1 cellular context compared by ENCODE assay signal in the genomic region with DNA sequence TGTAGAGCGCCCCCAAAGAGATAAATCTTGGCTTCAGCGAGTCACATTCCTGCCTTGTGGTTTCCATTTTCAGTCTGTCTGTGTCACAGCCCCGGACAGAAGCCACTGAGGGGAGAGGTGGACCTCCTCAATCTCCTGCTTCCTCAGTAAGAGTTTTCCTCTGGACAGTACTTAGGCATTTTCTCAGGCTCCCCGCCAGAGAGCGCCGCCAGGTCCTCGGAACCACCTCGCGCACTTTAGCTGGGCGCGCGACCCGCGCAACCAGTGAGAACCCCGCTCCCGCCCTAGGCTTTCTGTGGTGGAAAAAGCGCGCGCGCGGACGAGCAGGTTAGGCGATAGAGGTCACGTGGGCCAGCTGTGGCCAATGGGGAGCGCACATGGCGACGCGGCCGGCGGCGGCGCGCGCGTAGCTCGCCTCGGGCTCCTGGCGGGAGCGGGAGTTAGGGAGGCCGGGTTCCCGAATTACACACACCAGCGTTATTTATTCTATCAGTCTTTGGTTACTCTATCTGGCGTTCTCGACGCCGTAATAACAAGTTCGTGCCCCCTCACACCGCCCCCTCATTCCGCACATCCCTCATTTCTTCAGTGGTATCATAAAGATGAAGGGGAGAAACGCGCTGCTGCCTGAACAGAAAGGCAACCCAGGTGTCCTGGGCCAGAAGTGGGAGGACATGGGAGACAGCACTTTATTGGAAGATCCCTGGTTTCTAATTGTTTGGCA.
A peak's percentile ranks its signal among the peaks of the same experiment; 100 is the strongest.
TF ChIP-seq lines count a peak whose summit lies in the region.

No MANE protein-coding gene starts in this region.

TF ChIP-seq in K562, 482 proteins besides CTCF, POLR2A, EP300 and RAD21 (continued from another document and continues in another):
- peak; percentile 89 for TF ChIP-seq SUPT5H (IDR thresholded peaks at IDR 0.05)
- TF ChIP-seq TBP (optimal IDR thresholded peaks at IDR 0.05; ENCODE audit: low read depth, low read length): peak; percentile 36
- no peak for TF ChIP-seq PCBP2 (IDR thresholded peaks at IDR 0.05; ENCODE audit: low read depth, low read length, poor library complexity, severe bottlenecking)
- no peak for TF ChIP-seq ZBTB26 (CRISPR knock-in tag; IDR thresholded peaks at IDR 0.05)
- TF ChIP-seq ZNF253 (CRISPR knock-in tag; conservative IDR thresholded peaks at IDR 0.05): no peak
- TF ChIP-seq ARID4B (CRISPR knock-in tag; IDR thresholded peaks at IDR 0.05): peak; percentile 82
- no peak for TF ChIP-seq HMG20A (CRISPR knock-in tag; conservative IDR thresholded peaks at IDR 0.05)
- TF ChIP-seq TOE1 (IDR thresholded peaks at IDR 0.05; ENCODE audit: borderline replicate concordance): peak; percentile 98
- peak; percentile 17; the same call in 1 of the 2 replicates for TF ChIP-seq TOE1 (CRISPR knock-in tag; IDR thresholded peaks at IDR 0.05; ENCODE audit: borderline replicate concordance, low read depth)
- 0 out of 2 replicates have a peak, but pooled peaks have one; percentile 57 for TF ChIP-seq E2F5 (CRISPR knock-in tag; IDR thresholded peaks at IDR 0.05)
- no peak for TF ChIP-seq TSC22D4 (tag; IDR thresholded peaks at IDR 0.05)
- TF ChIP-seq, protein P1, sequence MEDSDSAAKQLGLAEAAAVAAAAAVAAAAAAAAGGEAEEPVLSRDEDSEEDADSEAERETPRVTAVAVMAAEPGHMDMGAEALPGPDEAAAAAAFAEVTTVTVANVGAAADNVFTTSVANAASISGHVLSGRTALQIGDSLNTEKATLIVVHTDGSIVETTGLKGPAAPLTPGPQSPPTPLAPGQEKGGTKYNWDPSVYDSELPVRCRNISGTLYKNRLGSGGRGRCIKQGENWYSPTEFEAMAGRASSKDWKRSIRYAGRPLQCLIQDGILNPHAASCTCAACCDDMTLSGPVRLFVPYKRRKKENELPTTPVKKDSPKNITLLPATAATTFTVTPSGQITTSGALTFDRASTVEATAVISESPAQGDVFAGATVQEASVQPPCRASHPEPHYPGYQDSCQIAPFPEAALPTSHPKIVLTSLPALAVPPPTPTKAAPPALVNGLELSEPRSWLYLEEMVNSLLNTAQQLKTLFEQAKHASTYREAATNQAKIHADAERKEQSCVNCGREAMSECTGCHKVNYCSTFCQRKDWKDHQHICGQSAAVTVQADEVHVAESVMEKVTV (CRISPR knock-in tag; IDR thresholded peaks at IDR 0.05): peak; percentile 76
- no peak for TF ChIP-seq MTF1 (CRISPR knock-in tag; IDR thresholded peaks at IDR 0.05; ENCODE audit: borderline replicate concordance)
- TF ChIP-seq ZNF507 (tag; conservative IDR thresholded peaks at IDR 0.05): no peak
- TF ChIP-seq MNT (conservative IDR thresholded peaks at IDR 0.05): peak; percentile 92 to 93
- peak; percentile 83 for TF ChIP-seq ZNF584 (CRISPR knock-in tag; IDR thresholded peaks at IDR 0.05; ENCODE audit: low read depth)
- TF ChIP-seq, protein P2, sequence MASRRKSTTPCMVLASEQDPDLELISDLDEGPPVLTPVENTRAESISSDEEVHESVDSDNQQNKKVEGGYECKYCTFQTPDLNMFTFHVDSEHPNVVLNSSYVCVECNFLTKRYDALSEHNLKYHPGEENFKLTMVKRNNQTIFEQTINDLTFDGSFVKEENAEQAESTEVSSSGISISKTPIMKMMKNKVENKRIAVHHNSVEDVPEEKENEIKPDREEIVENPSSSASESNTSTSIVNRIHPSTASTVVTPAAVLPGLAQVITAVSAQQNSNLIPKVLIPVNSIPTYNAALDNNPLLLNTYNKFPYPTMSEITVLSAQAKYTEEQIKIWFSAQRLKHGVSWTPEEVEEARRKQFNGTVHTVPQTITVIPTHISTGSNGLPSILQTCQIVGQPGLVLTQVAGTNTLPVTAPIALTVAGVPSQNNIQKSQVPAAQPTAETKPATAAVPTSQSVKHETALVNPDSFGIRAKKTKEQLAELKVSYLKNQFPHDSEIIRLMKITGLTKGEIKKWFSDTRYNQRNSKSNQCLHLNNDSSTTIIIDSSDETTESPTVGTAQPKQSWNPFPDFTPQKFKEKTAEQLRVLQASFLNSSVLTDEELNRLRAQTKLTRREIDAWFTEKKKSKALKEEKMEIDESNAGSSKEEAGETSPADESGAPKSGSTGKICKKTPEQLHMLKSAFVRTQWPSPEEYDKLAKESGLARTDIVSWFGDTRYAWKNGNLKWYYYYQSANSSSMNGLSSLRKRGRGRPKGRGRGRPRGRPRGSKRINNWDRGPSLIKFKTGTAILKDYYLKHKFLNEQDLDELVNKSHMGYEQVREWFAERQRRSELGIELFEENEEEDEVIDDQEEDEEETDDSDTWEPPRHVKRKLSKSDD (conservative IDR thresholded peaks at IDR 0.05; ENCODE audit: low read length): 0 out of 2 replicates have a peak, but pooled peaks have one; percentile 13
- TF ChIP-seq, protein P3, sequence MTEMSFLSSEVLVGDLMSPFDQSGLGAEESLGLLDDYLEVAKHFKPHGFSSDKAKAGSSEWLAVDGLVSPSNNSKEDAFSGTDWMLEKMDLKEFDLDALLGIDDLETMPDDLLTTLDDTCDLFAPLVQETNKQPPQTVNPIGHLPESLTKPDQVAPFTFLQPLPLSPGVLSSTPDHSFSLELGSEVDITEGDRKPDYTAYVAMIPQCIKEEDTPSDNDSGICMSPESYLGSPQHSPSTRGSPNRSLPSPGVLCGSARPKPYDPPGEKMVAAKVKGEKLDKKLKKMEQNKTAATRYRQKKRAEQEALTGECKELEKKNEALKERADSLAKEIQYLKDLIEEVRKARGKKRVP (CRISPR knock-in tag; IDR thresholded peaks at IDR 0.05): 0 out of 2 replicates have a peak, but pooled peaks have one; percentile 5
- no peak for TF ChIP-seq ZNF707 (CRISPR knock-in tag; conservative IDR thresholded peaks at IDR 0.05)
- peak; percentile 99 for TF ChIP-seq E2F1 (CRISPR knock-in tag; IDR thresholded peaks at IDR 0.05)
- TF ChIP-seq, protein P4, sequence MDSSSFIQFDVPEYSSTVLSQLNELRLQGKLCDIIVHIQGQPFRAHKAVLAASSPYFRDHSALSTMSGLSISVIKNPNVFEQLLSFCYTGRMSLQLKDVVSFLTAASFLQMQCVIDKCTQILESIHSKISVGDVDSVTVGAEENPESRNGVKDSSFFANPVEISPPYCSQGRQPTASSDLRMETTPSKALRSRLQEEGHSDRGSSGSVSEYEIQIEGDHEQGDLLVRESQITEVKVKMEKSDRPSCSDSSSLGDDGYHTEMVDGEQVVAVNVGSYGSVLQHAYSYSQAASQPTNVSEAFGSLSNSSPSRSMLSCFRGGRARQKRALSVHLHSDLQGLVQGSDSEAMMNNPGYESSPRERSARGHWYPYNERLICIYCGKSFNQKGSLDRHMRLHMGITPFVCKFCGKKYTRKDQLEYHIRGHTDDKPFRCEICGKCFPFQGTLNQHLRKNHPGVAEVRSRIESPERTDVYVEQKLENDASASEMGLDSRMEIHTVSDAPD (CRISPR knock-in tag; IDR thresholded peaks at IDR 0.05): no peak
- TF ChIP-seq ZNF12 (CRISPR knock-in tag; IDR thresholded peaks at IDR 0.05): no peak
- no peak for TF ChIP-seq NCOA4 (IDR thresholded peaks at IDR 0.05; ENCODE audit: partially characterized antibody)
- TF ChIP-seq CCNT2 (IDR thresholded peaks at IDR 0.05; ENCODE audit: borderline replicate concordance, extremely low read depth, insufficient read length, low read depth, low read length): peak; percentile 90
- TF ChIP-seq ZNF589 (CRISPR knock-in tag; IDR thresholded peaks at IDR 0.05; ENCODE audit: low read depth): peak; percentile 74; the same call in 1 of the 2 replicates
- TF ChIP-seq NR2C2 (CRISPR knock-in tag; IDR thresholded peaks at IDR 0.05): no peak
- peak; percentile 71; the same call in 1 of the 2 replicates for TF ChIP-seq NR2C2 (tag; IDR thresholded peaks at IDR 0.05)
- TF ChIP-seq HCFC1 (IDR thresholded peaks at IDR 0.05; ENCODE audit: low read depth, low read length): peak; percentile 59
- TF ChIP-seq, protein P5, sequence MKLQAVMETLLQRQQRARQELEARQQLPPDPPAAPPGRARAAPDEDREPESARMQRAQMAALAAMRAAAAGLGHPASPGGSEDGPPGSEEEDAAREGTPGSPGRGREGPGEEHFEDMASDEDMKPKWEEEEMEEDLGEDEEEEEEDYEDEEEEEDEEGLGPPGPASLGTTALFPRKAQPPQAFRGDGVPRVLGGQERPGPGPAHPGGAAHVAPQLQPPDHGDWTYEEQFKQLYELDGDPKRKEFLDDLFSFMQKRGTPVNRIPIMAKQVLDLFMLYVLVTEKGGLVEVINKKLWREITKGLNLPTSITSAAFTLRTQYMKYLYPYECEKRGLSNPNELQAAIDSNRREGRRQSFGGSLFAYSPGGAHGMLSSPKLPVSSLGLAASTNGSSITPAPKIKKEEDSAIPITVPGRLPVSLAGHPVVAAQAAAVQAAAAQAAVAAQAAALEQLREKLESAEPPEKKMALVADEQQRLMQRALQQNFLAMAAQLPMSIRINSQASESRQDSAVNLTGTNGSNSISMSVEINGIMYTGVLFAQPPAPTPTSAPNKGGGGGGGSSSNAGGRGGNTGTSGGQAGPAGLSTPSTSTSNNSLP (IDR thresholded peaks at IDR 0.05; ENCODE audit: borderline replicate concordance, low read depth, low read length): 0 out of 2 replicates have a peak, but pooled peaks have one; percentile 18
- peak; percentile 86 for TF ChIP-seq CREB1 (IDR thresholded peaks at IDR 0.05)
- peak; percentile 82; the same call in 1 of the 2 replicates for TF ChIP-seq CREB1 (CRISPR knock-in tag; IDR thresholded peaks at IDR 0.05)
- peak; percentile 37; the same call in 1 of the 2 replicates for TF ChIP-seq ZNF76 (CRISPR knock-in tag; IDR thresholded peaks at IDR 0.05; ENCODE audit: borderline replicate concordance)
- peak; percentile 79; the same call in 1 of the 2 replicates for TF ChIP-seq NBN (IDR thresholded peaks at IDR 0.05; ENCODE audit: low read depth)
- no peak for TF ChIP-seq RUNX1 (IDR thresholded peaks at IDR 0.05; ENCODE audit: low read depth)
- 0 out of 2 replicates have a peak, but pooled peaks have one; percentile 22 for TF ChIP-seq MBD2 (IDR thresholded peaks at IDR 0.05; ENCODE audit: borderline replicate concordance, low read depth)
- peak; percentile 92 for TF ChIP-seq ZNF644 (tag; IDR thresholded peaks at IDR 0.05; ENCODE audit: low read depth)
- TF ChIP-seq KDM4B (IDR thresholded peaks at IDR 0.05; ENCODE audit: borderline replicate concordance in 2 of 2, low read depth in 1 of 2): no peak; a peak in 1 of 4 replicates
- TF ChIP-seq ARID2 (IDR thresholded peaks at IDR 0.05): 0 out of 2 replicates have a peak, but pooled peaks have one; percentile 28
- peak in 1 of 2 experiments; percentile 39; a peak in 2 of 4 replicates for TF ChIP-seq FOXK2 (conservative IDR thresholded peaks at IDR 0.05 in 1 of 2, IDR thresholded peaks at IDR 0.05 in 1 of 2; ENCODE audit: low read depth in 2 of 2)
